ENCODE assay signal across 2 cellular contexts in genomic region chr6:41704656-41705328, GRCh38.
TF ChIP-seq lines count a peak whose summit lies in the region.

No MANE protein-coding gene starts in this region.

TF ChIP-seq in SK-N-SH, 30 proteins besides CTCF, POLR2A, EP300 and RAD21 (continued from another document):
- TF ChIP-seq REST (IDR thresholded peaks at IDR 0.05; ENCODE audit: low read depth, low read length), result no peak
- TF ChIP-seq GATA2 (CRISPR knock-in tag; IDR thresholded peaks at IDR 0.05), result no peak
- TF ChIP-seq JUND (IDR thresholded peaks at IDR 0.05), result no peak
- no peak for TF ChIP-seq TAF1 (IDR thresholded peaks at IDR 0.05; ENCODE audit: borderline replicate concordance, low read depth, low read length)
- TF ChIP-seq SMC3 (IDR thresholded peaks at IDR 0.05; ENCODE audit: low read depth, low read length), result no peak
- no peak for TF ChIP-seq MXI1 (IDR thresholded peaks at IDR 0.05; ENCODE audit: low read depth, low read length)
- no peak for TF ChIP-seq MAX (IDR thresholded peaks at IDR 0.05; ENCODE audit: low read depth)
- no peak for TF ChIP-seq POLR2AphosphoS5 (IDR thresholded peaks at IDR 0.05; ENCODE audit: low read depth, low read length)
- TF ChIP-seq IRF3 (IDR thresholded peaks at IDR 0.05; ENCODE audit: low read depth, low read length), result no peak
- no peak for TF ChIP-seq ZBTB33 (IDR thresholded peaks at IDR 0.05; ENCODE audit: borderline replicate concordance, low read depth)
- TF ChIP-seq USF1 (IDR thresholded peaks at IDR 0.05; ENCODE audit: borderline replicate concordance, low read depth), result no peak
- TF ChIP-seq MEF2A (IDR thresholded peaks at IDR 0.05; ENCODE audit: borderline replicate concordance, low read depth), result no peak

TF ChIP-seq in SK-N-SH treated with all-trans-retinoic acid at 6 μM for 48 hours, 23 proteins besides CTCF, POLR2A, EP300 and RAD21 (continued from another document):
- TF ChIP-seq POU6F1 (CRISPR knock-in tag; IDR thresholded peaks at IDR 0.05; ENCODE audit: borderline replicate concordance, low read depth), result no peak
- TF ChIP-seq PPARA (CRISPR knock-in tag; IDR thresholded peaks at IDR 0.05; ENCODE audit: borderline replicate concordance), result no peak
- TF ChIP-seq PATZ1 (CRISPR knock-in tag; IDR thresholded peaks at IDR 0.05; ENCODE audit: borderline replicate concordance), result no peak
- no peak for TF ChIP-seq ZNF565 (CRISPR knock-in tag; conservative IDR thresholded peaks at IDR 0.05; ENCODE audit: low read depth)
- TF ChIP-seq ARNTL (CRISPR knock-in tag; IDR thresholded peaks at IDR 0.05; ENCODE audit: borderline replicate concordance, low read depth), result no peak
- no peak for TF ChIP-seq TSHZ2 (CRISPR knock-in tag; IDR thresholded peaks at IDR 0.05)
- no peak for TF ChIP-seq CSDC2 (CRISPR knock-in tag; IDR thresholded peaks at IDR 0.05)
- TF ChIP-seq GLIS3 (CRISPR knock-in tag; IDR thresholded peaks at IDR 0.05), result no peak
- no peak for TF ChIP-seq RARB (CRISPR knock-in tag; IDR thresholded peaks at IDR 0.05)
- TF ChIP-seq CSRNP3 (CRISPR knock-in tag; IDR thresholded peaks at IDR 0.05), result no peak
- TF ChIP-seq ESRRG (CRISPR knock-in tag; IDR thresholded peaks at IDR 0.05), result no peak
- no peak for TF ChIP-seq OSR1 (CRISPR knock-in tag; IDR thresholded peaks at IDR 0.05)
- no peak for TF ChIP-seq ZC3H10 (CRISPR knock-in tag; IDR thresholded peaks at IDR 0.05)
- no peak for TF ChIP-seq ZFP3 (CRISPR knock-in tag; IDR thresholded peaks at IDR 0.05)
- TF ChIP-seq TCF4 (CRISPR knock-in tag; IDR thresholded peaks at IDR 0.05; ENCODE audit: borderline replicate concordance), result no peak
- TF ChIP-seq TOX (CRISPR knock-in tag; IDR thresholded peaks at IDR 0.05; ENCODE audit: borderline replicate concordance), result no peak
- no peak for TF ChIP-seq ISL1 (CRISPR knock-in tag; IDR thresholded peaks at IDR 0.05)
